ENCODE assay signal across 8 cellular contexts in genomic region chr1:112397051-112397471, GRCh38. TPM values are rescaled to one million over a fixed set of nuclear protein-coding genes. Genes with fewer than 3 reads are reported as not detected.
DNase-seq lines count a peak whose midpoint lies in the region; ATAC-seq and TF ChIP-seq lines count a peak whose summit lies in the region.

No MANE protein-coding gene starts in this region.

- H3K4me1 ChIP-seq in OCI-LY3 (ENCODE audit: low read length) (peaks cover 45% of the 10 kb centered on the region), esophagus muscularis mucosa (peaks cover 42 to 85% (median 77%) of the 10 kb centered on the region in 4 donors), prostate gland (replicated peaks) (peaks cover 8% of the 10 kb centered on the region)

- no peaks in the 10 kb centered on the region for H4K20me1 ChIP-seq in OCI-LY3 (ENCODE audit: insufficient read depth, low read length)

- WGBS in esophagus muscularis mucosa: 93% methylated on average over 1 of the region's 1 CpG
- 44% methylated on average over 1 of the region's 1 CpG for whole genome bisulfite sequencing in prostate gland

- H3K79me2 ChIP-seq in OCI-LY3 (ENCODE audit: low read length): no peaks in the 10 kb centered on the region

- H3K9ac ChIP-seq in OCI-LY3 (ENCODE audit: low read length): no peak overlapping the region; the same call in 1 of the 2 replicates

- no peak for TF ChIP-seq CTCF in OCI-LY3 (IDR thresholded peaks at IDR 0.05; ENCODE audit: low read depth, low read length)
- TF ChIP-seq CTCF in esophagus muscularis mucosa (IDR thresholded peaks at IDR 0.05): no peak
- TF ChIP-seq CTCF in prostate gland (IDR thresholded peaks at IDR 0.05): no peak

- intact Hi-C loops in esophagus muscularis mucosa (cut with DNase I): loop anchor here (10.0 kb wide), 1 partner anchor 228 kb away; no protein-coding TSS in a partner anchor
- intact Hi-C loops in prostate gland (cut with DNase I): loop anchor here (2.0 kb wide), 2 partner anchors 68 to 310 kb away; partner anchors contain the start of gene RHOC

- TF ChIP-seq POLR2A in esophagus muscularis mucosa (IDR thresholded peaks at IDR 0.05; ENCODE audit: low read depth) (no peak), prostate gland (IDR thresholded peaks at IDR 0.05) (no peak)

- H3K9me3 ChIP-seq in OCI-LY3 (ENCODE audit: insufficient read depth, low read length): no peaks in the 10 kb centered on the region
- no peaks in the 10 kb centered on the region for H3K9me3 ChIP-seq in esophagus muscularis mucosa
- no peaks in the 10 kb centered on the region for H3K9me3 ChIP-seq in prostate gland

- ATAC-seq in GM21529 (IDR thresholded peaks at IDR 0.05; ENCODE audit: unreplicated experiment) (no peak), HG03025 (IDR thresholded peaks at IDR 0.05; ENCODE audit: low FRiP score, unreplicated experiment) (no peak), HG03095 (IDR thresholded peaks at IDR 0.05; ENCODE audit: unreplicated experiment) (no peak)

- H2AFZ ChIP-seq in OCI-LY3 (ENCODE audit: low read depth, low read length): no peak overlapping the region

- H3K4me2 ChIP-seq in OCI-LY3 (ENCODE audit: low read length): peak overlapping the region; percentile 78

- TF ChIP-seq EP300 in esophagus muscularis mucosa (IDR thresholded peaks at IDR 0.05): no peak

- H3K36me3 ChIP-seq in OCI-LY3 (replicated peaks; ENCODE audit: low read depth, low read length): no peaks in the 10 kb centered on the region
- H3K36me3 ChIP-seq in esophagus muscularis mucosa: no peaks in the 10 kb centered on the region
- no peaks in the 10 kb centered on the region for H3K36me3 ChIP-seq in prostate gland

- H3K27ac ChIP-seq in OCI-LY3 (ENCODE audit: low read length): no peak overlapping the region
- H3K27ac ChIP-seq in esophagus muscularis mucosa (replicated peaks in 1 of 4): peak overlapping the region in 3 of 4 donors; percentile 89 to 92 (median 91)
- peak overlapping the region; percentile 85 to 87 for H3K27ac ChIP-seq in prostate gland

- DNase-seq in DMS53 treated with DMSO at 0.1 percent for 48 hours (lab: John Stamatoyannopoulos, UW; ENCODE audit: unreplicated experiment) (peak; percentile 47), esophagus muscularis mucosa (ENCODE audit: extremely low spot score) (no peak), prostate gland (ENCODE audit: low spot score) (no peak)
- DNase-seq in activated CD4-positive, CD25-positive, alpha-beta regulatory T cell (lab: John Stamatoyannopoulos, UW): no peak

- H3K4me3 ChIP-seq in OCI-LY3 (ENCODE audit: low read length) (peak overlapping the region; percentile 84), esophagus muscularis mucosa (peak overlapping the region; percentile 78 to 94 (median 88)), prostate gland (peak overlapping the region; percentile 65 to 76)

- H3K27me3 ChIP-seq in OCI-LY3 (ENCODE audit: low read depth, low read length): peaks cover 8% of the 10 kb centered on the region; the same call in 1 of the 2 replicates
- no peaks in the 10 kb centered on the region for H3K27me3 ChIP-seq in esophagus muscularis mucosa
- no peaks in the 10 kb centered on the region for H3K27me3 ChIP-seq in prostate gland (replicated peaks; ENCODE audit: insufficient read depth)

RNA-seq across cellular contexts. Expression of gene CTTNBP2NL, which starts 1.0 kb away (rescaled TPM):
- total RNA-seq in esophagus muscularis mucosa: 10 to 100 TPM; 16.2 to 26.9 (median 19.0) TPM
- 10 to 100 TPM; 10.6 to 15.2 TPM for total RNA-seq in prostate gland
